In the genomic region with DNA sequence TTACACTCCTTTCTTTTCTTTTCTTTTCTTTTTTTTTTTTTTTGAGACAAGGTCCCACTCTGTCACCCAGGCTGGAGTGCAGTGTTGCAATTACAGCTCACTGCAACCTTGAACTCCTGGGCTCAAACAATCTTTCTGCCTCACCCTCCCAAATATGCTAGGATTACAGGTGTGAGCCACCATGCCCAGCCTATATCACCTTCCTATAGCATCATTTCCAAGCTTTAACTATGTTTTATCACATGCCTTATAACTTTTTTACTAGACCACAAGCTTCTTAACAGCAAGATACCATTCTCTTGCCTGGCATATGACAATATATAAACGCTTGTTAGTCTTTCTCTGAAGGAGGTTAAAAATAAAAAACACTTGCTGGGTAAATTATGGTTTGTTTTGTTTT, we compare ENCODE assay signal across 21 cellular contexts. TPM values are rescaled to one million over a fixed set of nuclear protein-coding genes. Genes with fewer than 3 reads are reported as not detected.
A peak's percentile ranks its signal among the peaks of the same experiment; 100 is the strongest.
DNase-seq lines count a peak whose midpoint lies in the region; ATAC-seq, FAIRE-seq and TF ChIP-seq lines count a peak whose summit lies in the region.
"Had no signal": no experiment of that assay in that cellular context is flagged by ENCODE, and none has a peak within 500 bp of the region (broad histone marks: within the 10 kb centered on the region; RNA-seq: fewer than 3 reads in every experiment).

No MANE protein-coding gene starts in this region.

- no peak for DNase-seq in HepG2 (ENCODE audit: low spot score)
- DNase-seq in right lobe of liver: no peak
- DNase-seq in OCI-LY7 (ENCODE audit: low spot score): no peak
- DNase-seq in mucosa of descending colon: peak in 1 of 3 donors; percentile 22
- DNase-seq in stimulated activated CD4-positive, alpha-beta T cell treated with anti-CD3 and anti-CD28 coated beads, Interleukin-1b, Interleukin-23, amount 100 ng/mL, for 48 hours: no peak
- no peak for DNase-seq in small intestine
- DNase-seq: AML-193; CD4-positive, CD25-positive, alpha-beta regulatory T cell; H7; HFFc6; NCI-H1092; NCI-H1436; NCI-H1930; NCI-H2227 treated with DMSO at 0.1 percent for 48 hours; NCI-H510A; NCI-H748 treated with DMSO at 0.1 percent for 48 hours had no signal

- POLR2A ChIA-PET in HepG2 (lab: Yijun Ruan, JAX): no interaction called here
- POLR2A ChIA-PET in OCI-LY7 (lab: Charles Lee): interaction anchor here (0.6 to 0.9 kb wide), 3 partner anchors 30 to 183 kb away, joined by 3 to 4 read pairs (median 4); no protein-coding TSS in a partner anchor

- CTCF ChIA-PET in HepG2 (lab: Yijun Ruan, JAX; ENCODE audit: low intra/inter-chr PET ratio, low total read pairs) (no interaction called here), OCI-LY7 (lab: Charles Lee; ENCODE audit: unreplicated experiment) (interaction anchor here (0.9 kb wide), 1 partner anchor 101 kb away, joined by 3 read pairs; no protein-coding TSS in a partner anchor)

- H4K20me1 ChIP-seq in HepG2 (ENCODE audit: insufficient read depth, low read length): no peaks in the 10 kb centered on the region
- H4K20me1 ChIP-seq in OCI-LY7 (ENCODE audit: insufficient read depth, low read length): no peaks in the 10 kb centered on the region

- no TSS peak for BruUV-seq in HepG2 (replicated peaks; lab: Mats Ljungman, UMichigan)
- BruUV-seq in OCI-LY7 (replicated peaks; lab: Mats Ljungman, UMichigan): no TSS peak

- H2AFZ ChIP-seq in HepG2 (ENCODE audit: low read length) (no peak overlapping the region), OCI-LY7 (ENCODE audit: low read length) (peak overlapping the region; percentile 71; the same call in 1 of the 2 replicates)

- intact Hi-C loops in HepG2 (cut with micrococcal nuclease; ENCODE audit: unreplicated experiment): no loop called here
- intact Hi-C loops in right lobe of liver (cut with DNase I): no loop called here
- intact Hi-C loops in OCI-LY7 (cut with micrococcal nuclease; ENCODE audit: unreplicated experiment): loop anchor here (2.0 kb wide), 1 partner anchor 25 kb away; no protein-coding TSS in a partner anchor
- intact Hi-C loops in mucosa of descending colon (cut with DNase I, micrococcal nuclease): no loop called here

- H3K9ac ChIP-seq in HepG2 (ENCODE audit: insufficient read depth, low read depth, low read length): no peak overlapping the region

- H3K9me3 ChIP-seq in HepG2 (ENCODE audit: low read length) (no peaks in the 10 kb centered on the region), right lobe of liver (no peaks in the 10 kb centered on the region), OCI-LY7 (ENCODE audit: low read length) (no peaks in the 10 kb centered on the region), mucosa of descending colon (no peaks in the 10 kb centered on the region), small intestine (ENCODE audit: control insufficient read depth, low read depth) (no peaks in the 10 kb centered on the region)
- H3K9me3 ChIP-seq: SJSA1 had no signal

- no peak for ATAC-seq in HepG2
- ATAC-seq in right lobe of liver: no peak
- ATAC-seq in mucosa of descending colon: peak; percentile 77
- ATAC-seq in HG03025 (IDR thresholded peaks at IDR 0.05; ENCODE audit: low FRiP score, unreplicated experiment): no peak
- ATAC-seq: GM12878 had no signal

- FAIRE-seq in HepG2 (lab: Jason Lieb, UNC) (no peak), small intestine (lab: Jason Lieb, UNC) (no peak)
- FAIRE-seq: GM12878, K562, RCC 7860 had no signal

- H3K27me3 ChIP-seq in HepG2 (ENCODE audit: control insufficient read depth in 1 of 2, insufficient read depth in 2 of 2, low read length in 2 of 2) (no peaks in the 10 kb centered on the region), right lobe of liver (no peaks in the 10 kb centered on the region), small intestine (ENCODE audit: control insufficient read depth in 2 of 2, insufficient read depth in 2 of 2, low read length in 2 of 2) (no peaks in the 10 kb centered on the region)
- H3K27me3 ChIP-seq: SJSA1 had no signal

- TF ChIP-seq CTCF in HepG2 (CRISPR knock-in tag; IDR thresholded peaks at IDR 0.05): no peak
- TF ChIP-seq CTCF in right lobe of liver (IDR thresholded peaks at IDR 0.05): no peak
- TF ChIP-seq CTCF in OCI-LY7 (conservative IDR thresholded peaks at IDR 0.05; ENCODE audit: low read length): no peak
- TF ChIP-seq CTCF in mucosa of descending colon (IDR thresholded peaks at IDR 0.05): no peak

- no peaks in the 10 kb centered on the region for H3K9me2 ChIP-seq in OCI-LY7 (ENCODE audit: insufficient read depth, low read length)

- TF ChIP-seq POLR2A in HepG2 (IDR thresholded peaks at IDR 0.05; ENCODE audit: insufficient read depth in 1 of 2, low read depth in 2 of 2, low read length in 2 of 2) (no peak), right lobe of liver (IDR thresholded peaks at IDR 0.05) (no peak)

- no peak overlapping the region for H3K4me2 ChIP-seq in HepG2 (ENCODE audit: low read depth, low read length)
- no peak overlapping the region for H3K4me2 ChIP-seq in OCI-LY7 (ENCODE audit: low read length)

- WGBS in HepG2 (ENCODE audit: low lambda C conversion rate): 95% methylated on average over 1 of the region's 1 CpG
- WGBS in right lobe of liver (ENCODE audit: insufficient coverage, low coverage, low lambda C conversion rate, missing lambda C conversion rate): 95% methylated on average over 1 of the region's 1 CpG
- WGBS in small intestine, 3 donors: 85 to 94% (median 92%) methylated on average over 1 of the region's 1 CpG

- TF ChIP-seq EP300 in HepG2 (IDR thresholded peaks at IDR 0.05; ENCODE audit: low read depth in 2 of 2, low read length in 2 of 2): no peak
- no peak for TF ChIP-seq EP300 in HepG2 (CRISPR knock-in tag; IDR thresholded peaks at IDR 0.05; ENCODE audit: borderline replicate concordance)

- in situ Hi-C loops in HepG2 (cut with HindIII; ENCODE audit: extremely low pct_ligation_motif_present, low pct_unique_long_range_greater_than_20kb): no loop called here

- H3K27ac ChIP-seq in HepG2 (ENCODE audit: extremely low read length, insufficient read depth, low read length) (no peak overlapping the region), right lobe of liver (no peak overlapping the region), OCI-LY7 (ENCODE audit: low read depth, low read length, poor library complexity, severe bottlenecking) (peak overlapping the region; percentile 91), small intestine (ENCODE audit: low read depth in 1 of 2, low read length in 1 of 2) (no peak overlapping the region)
- H3K27ac ChIP-seq: SJSA1 had no signal

- H3K4me3 ChIP-seq in HepG2 (replicated peaks in 1 of 3; ENCODE audit: insufficient read depth in 1 of 3, low read depth in 2 of 3, low read length in 3 of 3): no peak overlapping the region
- H3K4me3 ChIP-seq in right lobe of liver: no peak overlapping the region
- H3K4me3 ChIP-seq in OCI-LY7 (ENCODE audit: low read depth, low read length, poor library complexity, severe bottlenecking): no peak overlapping the region
- no peak overlapping the region for H3K4me3 ChIP-seq in mucosa of descending colon
- no peak overlapping the region for H3K4me3 ChIP-seq in small intestine (ENCODE audit: low read depth in 1 of 2, low read length in 2 of 2)
- H3K4me3 ChIP-seq: GM12878, K562, SJSA1 had no signal

- H3K79me2 ChIP-seq in HepG2 (ENCODE audit: insufficient read depth, low read length) (no peaks in the 10 kb centered on the region), OCI-LY7 (ENCODE audit: insufficient read depth, low read depth, low read length) (no peaks in the 10 kb centered on the region)

- H3K36me3 ChIP-seq in HepG2 (replicated peaks in 1 of 2; ENCODE audit: control insufficient read depth in 1 of 2, insufficient read depth in 2 of 2, low read length in 2 of 2) (no peaks in the 10 kb centered on the region), right lobe of liver (no peaks in the 10 kb centered on the region), OCI-LY7 (ENCODE audit: insufficient read depth, low read length) (no peaks in the 10 kb centered on the region), mucosa of descending colon (ENCODE audit: low read depth) (no peaks in the 10 kb centered on the region), small intestine (ENCODE audit: control insufficient read depth in 2 of 2, insufficient read depth in 2 of 2, low read length in 2 of 2) (no peaks in the 10 kb centered on the region)
- H3K36me3 ChIP-seq: SJSA1 had no signal

- TF ChIP-seq RAD21 in HepG2 (CRISPR knock-in tag; IDR thresholded peaks at IDR 0.05): no peak

- H3K4me1 ChIP-seq in HepG2 (ENCODE audit: insufficient read depth, low read length) (peaks cover 34% of the 10 kb centered on the region), right lobe of liver (peaks cover 0 to 10% (median 5%) of the 10 kb centered on the region in 4 donors), OCI-LY7 (ENCODE audit: insufficient read depth, low read length, poor library complexity, severe bottlenecking) (peaks cover 51% of the 10 kb centered on the region), mucosa of descending colon (ENCODE audit: low read depth) (peaks cover 19% of the 10 kb centered on the region), small intestine (ENCODE audit: control insufficient read depth in 2 of 2, insufficient read depth in 1 of 2, low read depth in 1 of 2, low read length in 1 of 2) (peaks cover 0 to 2% of the 10 kb centered on the region in 2 donors)
- H3K4me1 ChIP-seq: SJSA1 had no signal

RNA-seq across cellular contexts. Expression of gene MUTYH, which starts 55.3 kb away (rescaled TPM):
- total RNA-seq in HepG2 (2016; rRNA removed; fragmentation: Illumina TruSeq; extraction: Trizol) (12.7 and 17.1 TPM in 2 replicates), right lobe of liver (10 to 100 TPM in 2 of 6 experiments, 1 to 10 TPM in 4; 7.2 to 11.9 (median 8.4) TPM), OCI-LY7 (2022) (69.7 and 70.1 TPM in 2 replicates), mucosa of descending colon (10 to 100 TPM; 30.0 to 43.1 (median 35.8) TPM)
- total RNA-seq in HepG2 (2016; cell fraction: cytosol; rRNA removed; fragmentation: Illumina TruSeq; extraction: Trizol; ENCODE audit: low read depth): 8.3 and 9.6 TPM in 2 replicates
- total RNA-seq in HepG2 (2016; cell fraction: insoluble cytoplasmic fraction; rRNA removed; fragmentation: Illumina TruSeq; extraction: Trizol): 11.8 and 17.5 TPM in 2 replicates
- total RNA-seq in HepG2 (2016; cell fraction: membrane; rRNA removed; fragmentation: Illumina TruSeq; extraction: Trizol): 13.2 and 14.1 TPM in 2 replicates
- 19.6 and 22.4 TPM in 2 replicates for total RNA-seq in HepG2 (2016; cell fraction: nucleus; rRNA removed; fragmentation: Illumina TruSeq; extraction: Trizol)
- polyA plus RNA-seq in HepG2 (2011; rRNA removed) (16.3 and 19.4 TPM in 2 replicates), small intestine (10 to 100 TPM; 17.1 to 37.6 (median 34.0) TPM)
- polyA plus RNA-seq in HepG2 (2011; cell fraction: cytosol; rRNA removed): 7.9 and 12.7 TPM in 2 replicates
- 82.7 and 96.2 TPM in 2 replicates for polyA plus RNA-seq in HepG2 (2011; cell fraction: nucleus; rRNA removed)
- 11.1 and 12.0 TPM in 2 replicates for polyA plus RNA-seq in HepG2 (2012)
- polyA plus RNA-seq in HepG2 (2016; cell fraction: cytosol; fragmentation: Illumina TruSeq; extraction: Trizol; ENCODE audit: low read depth): 5.6 and 7.1 TPM in 2 replicates
- polyA plus RNA-seq in HepG2 (2016; cell fraction: insoluble cytoplasmic fraction; fragmentation: Illumina TruSeq; extraction: Trizol; ENCODE audit: low read depth): 11.6 and 12.8 TPM in 2 replicates
- 8.5 and 9.5 TPM in 2 replicates for polyA plus RNA-seq in HepG2 (2016; cell fraction: membrane; fragmentation: Illumina TruSeq; extraction: Trizol; ENCODE audit: low read depth)
- 58.3 and 64.2 TPM in 2 replicates for polyA plus RNA-seq in HepG2 (2016; cell fraction: nucleus; fragmentation: Illumina TruSeq; extraction: Trizol; ENCODE audit: insufficient read depth, low read depth)
- polyA minus RNA-seq in HepG2 (2011; rRNA and poly(A)+ RNA removed; ENCODE audit: low replicate concordance): 19.2 and 21.3 TPM in 2 replicates
- 4.2 and 4.7 TPM in 2 replicates for polyA minus RNA-seq in HepG2 (2011; cell fraction: cytosol; rRNA and poly(A)+ RNA removed)
- 15.0 and 15.5 TPM in 2 replicates for polyA minus RNA-seq in HepG2 (2011; cell fraction: nucleus; rRNA and poly(A)+ RNA removed)
- 46.6 and 52.6 TPM in 2 replicates for total RNA-seq in OCI-LY7 (2014; rRNA removed; shearing (Covaris generic))

RNA-seq across cellular contexts. Expression of gene TOE1, which starts 55.6 kb away (rescaled TPM):
- 17.4 and 19.0 TPM in 2 replicates for total RNA-seq in HepG2 (2016; rRNA removed; fragmentation: Illumina TruSeq; extraction: Trizol)
- 6.1 and 6.9 TPM in 2 replicates for total RNA-seq in HepG2 (2016; cell fraction: cytosol; rRNA removed; fragmentation: Illumina TruSeq; extraction: Trizol; ENCODE audit: low read depth)
- total RNA-seq in HepG2 (2016; cell fraction: insoluble cytoplasmic fraction; rRNA removed; fragmentation: Illumina TruSeq; extraction: Trizol): 17.0 and 19.2 TPM in 2 replicates
- total RNA-seq in HepG2 (2016; cell fraction: membrane; rRNA removed; fragmentation: Illumina TruSeq; extraction: Trizol): 9.4 and 11.7 TPM in 2 replicates
- total RNA-seq in HepG2 (2016; cell fraction: nucleus; rRNA removed; fragmentation: Illumina TruSeq; extraction: Trizol): 18.1 and 21.7 TPM in 2 replicates
- 12.1 and 14.1 TPM in 2 replicates for polyA plus RNA-seq in HepG2 (2011; rRNA removed)
- polyA plus RNA-seq in HepG2 (2011; cell fraction: cytosol; rRNA removed): 13.3 and 16.7 TPM in 2 replicates
- 24.4 and 29.6 TPM in 2 replicates for polyA plus RNA-seq in HepG2 (2011; cell fraction: nucleus; rRNA removed)
- polyA plus RNA-seq in HepG2 (2012): 5.6 and 7.9 TPM in 2 replicates
- polyA plus RNA-seq in HepG2 (2016; cell fraction: cytosol; fragmentation: Illumina TruSeq; extraction: Trizol; ENCODE audit: low read depth): 4.9 and 6.0 TPM in 2 replicates
- polyA plus RNA-seq in HepG2 (2016; cell fraction: insoluble cytoplasmic fraction; fragmentation: Illumina TruSeq; extraction: Trizol; ENCODE audit: low read depth): 17.2 and 18.2 TPM in 2 replicates
- polyA plus RNA-seq in HepG2 (2016; cell fraction: membrane; fragmentation: Illumina TruSeq; extraction: Trizol; ENCODE audit: low read depth): 7.3 and 8.1 TPM in 2 replicates
- 21.5 and 25.2 TPM in 2 replicates for polyA plus RNA-seq in HepG2 (2016; cell fraction: nucleus; fragmentation: Illumina TruSeq; extraction: Trizol; ENCODE audit: insufficient read depth, low read depth)
- 26.7 and 78.7 TPM in 2 replicates for polyA minus RNA-seq in HepG2 (2011; rRNA and poly(A)+ RNA removed; ENCODE audit: low replicate concordance)
- polyA minus RNA-seq in HepG2 (2011; cell fraction: cytosol; rRNA and poly(A)+ RNA removed): 6.8 and 11.4 TPM in 2 replicates
- polyA minus RNA-seq in HepG2 (2011; cell fraction: nucleus; rRNA and poly(A)+ RNA removed): 35.4 and 43.5 TPM in 2 replicates
- total RNA-seq in right lobe of liver: 1 to 10 TPM; 3.2 to 7.7 (median 4.4) TPM
- total RNA-seq in OCI-LY7 (2014; rRNA removed; shearing (Covaris generic)): 23.7 and 30.2 TPM in 2 replicates
- total RNA-seq in OCI-LY7 (2022): 22.1 and 24.4 TPM in 2 replicates
- total RNA-seq in mucosa of descending colon: 10 to 100 TPM; 11.1 to 18.7 (median 12.9) TPM
- polyA plus RNA-seq in small intestine: 10 to 100 TPM in 2 of 3 donors, 1 to 10 TPM in 1; 9.6 to 18.4 (median 13.6) TPM
